22 cellular contexts compared by ENCODE assay signal in genomic region chr6:90028995-90029635, GRCh38.
DNase-seq lines count a peak whose midpoint lies in the region; ATAC-seq and TF ChIP-seq lines count a peak whose summit lies in the region.
"Had no signal": no experiment of that assay in that cellular context is flagged by ENCODE, and none has a peak within 500 bp of the region (broad histone marks: within the 10 kb centered on the region; RNA-seq: fewer than 3 reads in every experiment).

No MANE protein-coding gene starts in this region.

- no peak for ATAC-seq in CD8-positive, alpha-beta T cell
- peak; percentile 11 for ATAC-seq in activated CD8-positive, alpha-beta T cell treated with anti-CD3 and anti-CD28 coated beads for 36 hours
- ATAC-seq in GM21360 (IDR thresholded peaks at IDR 0.05; ENCODE audit: unreplicated experiment), result no peak
- ATAC-seq: heart right ventricle had no signal

- intact Hi-C loops in CD8-positive, alpha-beta T cell (cut with DNase I, micrococcal nuclease), result loop anchor here in 1 of 2 experiments (2.0 kb wide), 1 partner anchor 16 kb away; no protein-coding TSS in a partner anchor
- intact Hi-C loops in activated CD8-positive, alpha-beta T cell treated with anti-CD3 and anti-CD28 coated beads for 36 hours (cut with micrococcal nuclease), result loop anchor here (5.0 kb wide), 1 partner anchor 77 kb away; no protein-coding TSS in a partner anchor

- no peak for DNase-seq in CD8-positive, alpha-beta T cell
- peak; percentile 65 for DNase-seq in activated CD8-positive, alpha-beta T cell treated with anti-CD3 and anti-CD28 coated beads for 36 hours
- DNase-seq in iPS-NIHi11 (ENCODE audit: low spot score), result peak; percentile 15
- no peak for DNase-seq in AG08395 (ENCODE audit: low spot score)
- no peak for DNase-seq in HK-2 (ENCODE audit: unreplicated experiment)
- DNase-seq: activated CD8-positive, alpha-beta memory T cell treated with anti-CD3 and anti-CD28 coated beads, Interleukin-2, amount 50 U/mL, for 48 hours; anterior cingulate cortex; cerebellar nuclear complex; GM23248; heart right ventricle; natural killer cell; NCI-H1105; NCI-H2171; NCI-H748 treated with DMSO at 0.1 percent for 48 hours; PC-9 had no signal

- peaks cover 80% of the 10 kb centered on the region for H3K4me1 Mint-ChIP-seq in CD8-positive, alpha-beta T cell (ENCODE audit: low read depth)
- H3K4me1 Mint-ChIP-seq in activated CD8-positive, alpha-beta T cell treated with anti-CD3 and anti-CD28 coated beads for 36 hours (ENCODE audit: low read depth), result peaks cover 83% of the 10 kb centered on the region

- H3K9me3 Mint-ChIP-seq in CD8-positive, alpha-beta T cell, result peaks cover 3% of the 10 kb centered on the region
- H3K9me3 Mint-ChIP-seq in activated CD8-positive, alpha-beta T cell treated with anti-CD3 and anti-CD28 coated beads for 36 hours, result peaks cover 2% of the 10 kb centered on the region
- H3K9me3 Mint-ChIP-seq: IgD-negative memory B cell, natural killer cell had no signal

- H3K27me3 ChIP-seq in CD8-positive, alpha-beta T cell (ENCODE audit: insufficient read depth, low read length), result no peaks in the 10 kb centered on the region
- H3K27me3 ChIP-seq: heart right ventricle, tibial nerve had no signal

- CTCF ChIA-PET in CD8-positive, alpha-beta T cell (lab: Charles Lee), result no interaction called here
- CTCF ChIA-PET in activated CD8-positive, alpha-beta T cell treated with anti-CD3 and anti-CD28 coated beads for 36 hours (lab: Charles Lee), result interaction anchor here (1.4 kb wide), 1 partner anchor 17 kb away, joined by 3 read pairs; no protein-coding TSS in a partner anchor

- H3K27ac ChIP-seq in CD8-positive, alpha-beta T cell (ENCODE audit: low read depth, low read length), result no peak overlapping the region
- H3K27ac ChIP-seq in KOPT-K1 (ENCODE audit: low read depth, low read length, poor library complexity, severe bottlenecking), result peak overlapping the region; percentile 64
- H3K27ac ChIP-seq: GM23248, heart right ventricle, HL-60, PC-9, SK-N-MC, skin epidermis, tibial nerve had no signal

- no peaks in the 10 kb centered on the region for H3K27me3 Mint-ChIP-seq in CD8-positive, alpha-beta T cell (ENCODE audit: low read depth)
- no peaks in the 10 kb centered on the region for H3K27me3 Mint-ChIP-seq in activated CD8-positive, alpha-beta T cell treated with anti-CD3 and anti-CD28 coated beads for 36 hours
- H3K27me3 Mint-ChIP-seq: IgD-negative memory B cell had no signal

- H3K4me3 ChIP-seq in CD8-positive, alpha-beta T cell (ENCODE audit: low read depth, low read length), result no peak overlapping the region
- H3K4me3 ChIP-seq: GM23248, heart right ventricle, PC-9, SK-N-MC, skin epidermis, tibial nerve had no signal

- peaks cover 49% of the 10 kb centered on the region for H3K4me1 ChIP-seq in CD8-positive, alpha-beta T cell (ENCODE audit: insufficient read depth, low read length)

- no peaks in the 10 kb centered on the region for H3K9me3 ChIP-seq in CD8-positive, alpha-beta T cell (ENCODE audit: low read length)
- no peaks in the 10 kb centered on the region for H3K9me3 ChIP-seq in KOPT-K1 (ENCODE audit: insufficient read depth, low read length, poor library complexity, severe bottlenecking)
- H3K9me3 ChIP-seq: heart right ventricle, tibial nerve had no signal

- POLR2A ChIA-PET in CD8-positive, alpha-beta T cell (lab: Charles Lee), result no interaction called here
- POLR2A ChIA-PET in activated CD8-positive, alpha-beta T cell treated with anti-CD3 and anti-CD28 coated beads for 36 hours (lab: Charles Lee), result interaction anchor here (0.7 to 1.3 kb wide), 7 partner anchors 10 to 84 kb away, joined by 3 read pairs; no protein-coding TSS in a partner anchor

- peak overlapping the region; percentile 65 for H3K27ac Mint-ChIP-seq in CD8-positive, alpha-beta T cell
- H3K27ac Mint-ChIP-seq in activated CD8-positive, alpha-beta T cell treated with anti-CD3 and anti-CD28 coated beads for 36 hours, result peak overlapping the region; percentile 74

- H3K36me3 Mint-ChIP-seq in CD8-positive, alpha-beta T cell, result peaks cover 37% of the 10 kb centered on the region
- peaks cover 60% of the 10 kb centered on the region for H3K36me3 Mint-ChIP-seq in activated CD8-positive, alpha-beta T cell treated with anti-CD3 and anti-CD28 coated beads for 36 hours (ENCODE audit: low read depth)
- H3K36me3 Mint-ChIP-seq: natural killer cell had no signal

- peak overlapping the region; percentile 35 for H3K4me3 Mint-ChIP-seq in CD8-positive, alpha-beta T cell
- H3K4me3 Mint-ChIP-seq in activated CD8-positive, alpha-beta T cell treated with anti-CD3 and anti-CD28 coated beads for 36 hours, result peak overlapping the region; percentile 22

- H3K36me3 ChIP-seq in CD8-positive, alpha-beta T cell (ENCODE audit: insufficient read depth, low read length), result no peaks in the 10 kb centered on the region
- H3K36me3 ChIP-seq in KOPT-K1 (ENCODE audit: insufficient read depth, low read length), result no peaks in the 10 kb centered on the region
- H3K36me3 ChIP-seq: heart right ventricle, tibial nerve had no signal

- no peak for TF ChIP-seq CTCF in CD8-positive, alpha-beta T cell (IDR thresholded peaks at IDR 0.05)
- TF ChIP-seq CTCF in activated CD8-positive, alpha-beta T cell treated with anti-CD3 and anti-CD28 coated beads for 36 hours (IDR thresholded peaks at IDR 0.05), result no peak

Comparison
In these comparisons a context has a peak if more than half of its experiments do, and no peak if none do; other contexts are left out.
1. DNase-seq: peak in activated CD8-positive, alpha-beta T cell treated with anti-CD3 and anti-CD28 coated beads for 36 hours (single experiment) and iPS-NIHi11 (single experiment); none in CD8-positive, alpha-beta T cell (0 of 7), AG08395 (single experiment) and HK-2 (single experiment).